20 cellular contexts compared by ENCODE assay signal in the genomic region with DNA sequence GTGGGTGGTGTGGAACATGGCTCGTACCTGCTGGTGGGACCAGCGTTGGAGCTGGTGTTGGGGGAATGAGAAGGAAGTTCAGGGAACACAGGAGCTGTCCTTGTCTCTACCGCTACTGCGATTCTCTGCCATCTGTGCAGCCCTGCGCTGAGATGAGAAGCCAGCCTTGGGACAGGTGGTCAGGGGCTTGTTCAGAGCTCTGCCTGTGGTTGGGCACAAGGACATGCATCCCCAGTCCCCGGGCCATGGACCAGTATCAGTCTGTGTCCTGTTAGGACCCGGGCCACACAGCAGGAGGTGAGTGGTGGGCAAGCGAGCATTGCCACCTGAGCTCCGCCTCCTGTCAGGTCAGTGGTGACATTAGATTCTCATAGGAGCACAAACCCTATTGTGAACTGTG.
"Had no signal": no experiment of that assay in that cellular context is flagged by ENCODE, and none has a peak within 500 bp of the region (broad histone marks: within the 10 kb centered on the region; RNA-seq: fewer than 3 reads in every experiment).

No MANE protein-coding gene starts in this region.

- ATAC-seq: effector memory CD8-positive, alpha-beta T cell; foreskin keratinocyte; gastroesophageal sphincter; heart right ventricle; left cardiac atrium; left lung; left ventricle myocardium superior; lower lobe of right lung had no signal

- H3K27ac ChIP-seq: colonic mucosa, esophagus muscularis mucosa, foreskin keratinocyte, gastroesophageal sphincter, heart right ventricle, left lung, lower lobe of right lung had no signal

- H3K9me3 ChIP-seq: colonic mucosa, esophagus muscularis mucosa, gastroesophageal sphincter, left lung, lower lobe of right lung had no signal

- DNase-seq: cerebellar nuclear complex; colonic mucosa; cortex of kidney; effector CD8-positive, alpha-beta T cell; effector memory CD8-positive, alpha-beta T cell; endodermal cell; foreskin keratinocyte; heart right ventricle; hippocampal formation; left cardiac atrium; left lung; left ventricle myocardium superior; lower lobe of right lung; mammary epithelial cell; mesendoderm; midbrain had no signal

- H3K4me3 Mint-ChIP-seq: dendritic cell treated with granulocyte-macrophage colony-stimulating factor and Interleukin-4, amounts not matched to agents 40 ng/mL and 50 ng/mL, for 4 days; effector memory CD8-positive, alpha-beta T cell; endodermal cell; memory B cell had no signal

- H3K4me3 ChIP-seq: colonic mucosa, esophagus muscularis mucosa, gastroesophageal sphincter, heart right ventricle, left lung, lower lobe of right lung had no signal

- H3K27ac Mint-ChIP-seq: dendritic cell treated with granulocyte-macrophage colony-stimulating factor and Interleukin-4, amounts not matched to agents 40 ng/mL and 50 ng/mL, for 4 days; effector memory CD8-positive, alpha-beta T cell; endodermal cell; memory B cell had no signal

- H3K36me3 Mint-ChIP-seq: memory B cell had no signal

- H3K27me3 ChIP-seq: colonic mucosa, esophagus muscularis mucosa, foreskin keratinocyte, gastroesophageal sphincter, left lung had no signal

- H3K4me1 Mint-ChIP-seq: endodermal cell, memory B cell had no signal

- H3K4me1 ChIP-seq: colonic mucosa, esophagus muscularis mucosa, foreskin keratinocyte, gastroesophageal sphincter, heart right ventricle, left lung, lower lobe of right lung had no signal

- H3K9me3 Mint-ChIP-seq: dendritic cell treated with granulocyte-macrophage colony-stimulating factor and Interleukin-4, amounts not matched to agents 40 ng/mL and 50 ng/mL, for 4 days; effector memory CD8-positive, alpha-beta T cell had no signal

- H3K36me3 ChIP-seq: colonic mucosa, esophagus muscularis mucosa, gastroesophageal sphincter, heart right ventricle, left lung, lower lobe of right lung had no signal
